ENCODE assay signal across 13 cellular contexts in genomic region chr11:69398529-69399492, GRCh38.
A peak's percentile ranks its signal among the peaks of the same experiment; 100 is the strongest.
DNase-seq lines count a peak whose midpoint lies in the region; ATAC-seq and TF ChIP-seq lines count a peak whose summit lies in the region.
"Had no signal": no experiment of that assay in that cellular context is flagged by ENCODE, and none has a peak within 500 bp of the region (broad histone marks: within the 10 kb centered on the region; RNA-seq: fewer than 3 reads in every experiment).

No MANE protein-coding gene starts in this region.

- H3K27ac ChIP-seq in left ventricle myocardium inferior (replicated peaks) = no peak overlapping the region
- H3K27ac ChIP-seq: colonic mucosa, testis had no signal

- ATAC-seq in Right ventricle myocardium inferior (no peak), HG03159 (IDR thresholded peaks at IDR 0.05; ENCODE audit: unreplicated experiment) (no peak)

- H3K9me3 Mint-ChIP-seq in activated CD4-positive, alpha-beta memory T cell treated with anti-CD3 and anti-CD28 coated beads, Interleukin-2, amount 10 ng/mL, durations not matched to agents 7 days and 5 days = peaks cover 3% of the 10 kb centered on the region

- peaks cover 9% of the 10 kb centered on the region for H3K4me1 Mint-ChIP-seq in activated CD4-positive, alpha-beta memory T cell treated with anti-CD3 and anti-CD28 coated beads, Interleukin-2, amount 10 ng/mL, durations not matched to agents 7 days and 5 days

- H3K9me3 ChIP-seq in left ventricle myocardium inferior (replicated peaks) = peaks cover 8% of the 10 kb centered on the region
- H3K9me3 ChIP-seq: colonic mucosa, testis had no signal

- no peaks in the 10 kb centered on the region for H3K4me1 ChIP-seq in left ventricle myocardium inferior
- H3K4me1 ChIP-seq: colonic mucosa, testis had no signal

- TF ChIP-seq CTCF in left ventricle myocardium inferior (IDR thresholded peaks at IDR 0.05; ENCODE audit: borderline replicate concordance) = no peak

- H3K4me3 ChIP-seq in left ventricle myocardium inferior = no peak overlapping the region
- H3K4me3 ChIP-seq: colonic mucosa, lung, testis had no signal

- no peak overlapping the region for H3K4me3 Mint-ChIP-seq in activated CD4-positive, alpha-beta memory T cell treated with anti-CD3 and anti-CD28 coated beads, Interleukin-2, amount 10 ng/mL, durations not matched to agents 7 days and 5 days

- no peaks in the 10 kb centered on the region for H3K36me3 ChIP-seq in left ventricle myocardium inferior
- H3K36me3 ChIP-seq: colonic mucosa had no signal

- no peaks in the 10 kb centered on the region for H3K27me3 ChIP-seq in left ventricle myocardium inferior (ENCODE audit: low read depth)
- H3K27me3 ChIP-seq: colonic mucosa, testis had no signal

- no peaks in the 10 kb centered on the region for H3K36me3 Mint-ChIP-seq in activated CD4-positive, alpha-beta memory T cell treated with anti-CD3 and anti-CD28 coated beads, Interleukin-2, amount 10 ng/mL, durations not matched to agents 7 days and 5 days (ENCODE audit: low read depth)

- CTCF ChIA-PET in activated CD4-positive, alpha-beta memory T cell treated with anti-CD3 and anti-CD28 coated beads, Interleukin-2, amount 10 ng/mL, durations not matched to agents 7 days and 5 days (lab: Charles Lee) = no interaction called here

- H3K27me3 Mint-ChIP-seq in activated CD4-positive, alpha-beta memory T cell treated with anti-CD3 and anti-CD28 coated beads, Interleukin-2, amount 10 ng/mL, durations not matched to agents 7 days and 5 days = peaks cover 15% of the 10 kb centered on the region

- intact Hi-C loops in Right ventricle myocardium inferior (cut with DNase I) = no loop called here
- intact Hi-C loops in left ventricle myocardium inferior (cut with micrococcal nuclease) = no loop called here

- peak; percentile 50 for DNase-seq in Right ventricle myocardium inferior (ENCODE audit: missing footprints)
- no peak for DNase-seq in left ventricle myocardium inferior
- peak; percentile 91 for DNase-seq in astrocyte of the hippocampus (ENCODE audit: low read depth, low spot score)
- DNase-seq in kidney glomerular epithelial cell (lab: John Stamatoyannopoulos, UW) = peak; percentile 63
- peak; percentile 66 for DNase-seq in ureter (ENCODE audit: low spot score)
- no peak for DNase-seq in activated CD4-positive, alpha-beta memory T cell treated with anti-CD3 and anti-CD28 coated beads, Interleukin-2, amount 10 ng/mL, durations not matched to agents 7 days and 5 days
- DNase-seq in activated CD4-positive, alpha-beta T cell treated with anti-CD3 and anti-CD28 coated beads, Interleukin-2, amount 50 U/mL, for 1 hour = no peak
- DNase-seq: activated CD8-positive, alpha-beta memory T cell treated with anti-CD3 and anti-CD28 coated beads, Interleukin-2, amount 50 U/mL, for 4 hours; colonic mucosa; NCI-H1048; testis had no signal

- POLR2A ChIA-PET in activated CD4-positive, alpha-beta memory T cell treated with anti-CD3 and anti-CD28 coated beads, Interleukin-2, amount 10 ng/mL, durations not matched to agents 7 days and 5 days (lab: Charles Lee) = no interaction called here

- no peak overlapping the region for H3K27ac Mint-ChIP-seq in activated CD4-positive, alpha-beta memory T cell treated with anti-CD3 and anti-CD28 coated beads, Interleukin-2, amount 10 ng/mL, durations not matched to agents 7 days and 5 days

Comparison
In these comparisons a context has a peak if more than half of its experiments do, and no peak if none do; other contexts are left out.
1. DNase-seq: peak in Right ventricle myocardium inferior (single experiment), astrocyte of the hippocampus (single experiment), kidney glomerular epithelial cell (single experiment) and ureter (single experiment); none in left ventricle myocardium inferior (single experiment), activated CD4-positive, alpha-beta memory T cell treated with anti-CD3 and anti-CD28 coated beads, Interleukin-2, amount 10 ng/mL, durations not matched to agents 7 days and 5 days (single experiment) and activated CD4-positive, alpha-beta T cell treated with anti-CD3 and anti-CD28 coated beads, Interleukin-2, amount 50 U/mL, for 1 hour (single experiment).